1 cellular context compared by ENCODE assay signal in genomic region chr3:188697127-188697526, GRCh38.
TF ChIP-seq lines count a peak whose summit lies in the region.

No MANE protein-coding gene starts in this region.

TF ChIP-seq in H1, 55 proteins besides CTCF, POLR2A, EP300 and RAD21 (continued from another document):
- TF ChIP-seq CHD7 (IDR thresholded peaks at IDR 0.05; ENCODE audit: insufficient replicate concordance, low read length) (no peak), ATF2 (IDR thresholded peaks at IDR 0.05; ENCODE audit: low read length) (no peak), ZNF274 (IDR thresholded peaks at IDR 0.05; ENCODE audit: borderline replicate concordance, extremely low read depth, low read length) (no peak), FOSL1 (IDR thresholded peaks at IDR 0.05; ENCODE audit: insufficient read depth, low read depth, low read length) (no peak), MAFK (IDR thresholded peaks at IDR 0.05; ENCODE audit: low read depth, low read length) (no peak), CHD1 (IDR thresholded peaks at IDR 0.05; ENCODE audit: low read depth, low read length) (no peak), USF2 (IDR thresholded peaks at IDR 0.05; ENCODE audit: low read length) (no peak)
TF ChIP-seq in H1: peak in this region for 0.
